Comparison of ENCODE assay signal across 10 cellular contexts in genomic region chr4:24857996-24858395, GRCh38. TPM values are rescaled to one million over a fixed set of nuclear protein-coding genes. Genes with fewer than 3 reads are reported as not detected.
A peak's percentile ranks its signal among the peaks of the same experiment; 100 is the strongest.
DNase-seq lines count a peak whose midpoint lies in the region; ATAC-seq and TF ChIP-seq lines count a peak whose summit lies in the region.
"Had no signal": no experiment of that assay in that cellular context is flagged by ENCODE, and none has a peak within 500 bp of the region (broad histone marks: within the 10 kb centered on the region; RNA-seq: fewer than 3 reads in every experiment).

No MANE protein-coding gene starts in this region.

- no peaks in the 10 kb centered on the region for H4K20me1 ChIP-seq in PC-3 (ENCODE audit: low read length)
- H4K20me1 ChIP-seq in neural cell (ENCODE audit: insufficient read depth): no peaks in the 10 kb centered on the region

- H3K9me2 ChIP-seq in PC-3 (replicated peaks; ENCODE audit: low read length) (no peaks in the 10 kb centered on the region), neural cell (ENCODE audit: insufficient read depth, low read length) (no peaks in the 10 kb centered on the region)

- ATAC-seq in PC-3: peak; percentile 64
- no peak for ATAC-seq in GM19455 (IDR thresholded peaks at IDR 0.05; ENCODE audit: unreplicated experiment)
- ATAC-seq in HG03565 (IDR thresholded peaks at IDR 0.05; ENCODE audit: unreplicated experiment): no peak
- no peak for ATAC-seq in GM19463 (IDR thresholded peaks at IDR 0.05; ENCODE audit: unreplicated experiment)

- H3K4me1 ChIP-seq in ACC112 (ENCODE audit: control insufficient read depth, insufficient read depth, low read length, unreplicated experiment) (peaks cover 38% of the 10 kb centered on the region), PC-3 (ENCODE audit: insufficient read depth, low read length) (peaks cover 15% of the 10 kb centered on the region)

- intact Hi-C loops in PC-3 (cut with micrococcal nuclease): no loop called here

- H3K79me2 ChIP-seq in ACC112 (ENCODE audit: control insufficient read depth, insufficient read depth, low read length, unreplicated experiment) (no peaks in the 10 kb centered on the region), PC-3 (ENCODE audit: low read length) (no peaks in the 10 kb centered on the region), neural cell (replicated peaks; ENCODE audit: insufficient read depth, low read length) (no peaks in the 10 kb centered on the region)

- H3K9ac ChIP-seq in PC-3 (ENCODE audit: low read length): no peak overlapping the region
- H3K9ac ChIP-seq in neural cell (ENCODE audit: low read length): no peak overlapping the region

- H3K27ac ChIP-seq in ACC112 (ENCODE audit: low read depth, low read length) (peak overlapping the region; percentile 40), PC-3 (ENCODE audit: low read length) (no peak overlapping the region), neural cell (ENCODE audit: low read length) (peak overlapping the region; percentile 47)

- H3F3A ChIP-seq in PC-3 (ENCODE audit: low read length, unreplicated experiment) (peaks cover 3% of the 10 kb centered on the region), neural cell (ENCODE audit: insufficient read depth, low read length, poor library complexity, severe bottlenecking) (no peaks in the 10 kb centered on the region)

- TF ChIP-seq RAD21 in neural cell (conservative IDR thresholded peaks at IDR 0.05): no peak

- H3K36me3 ChIP-seq in ACC112 (ENCODE audit: insufficient read depth, low read length) (peaks cover 5% of the 10 kb centered on the region), PC-3 (ENCODE audit: low read depth, low read length) (peaks cover 4% of the 10 kb centered on the region; the same call in 1 of the 2 replicates), neural cell (ENCODE audit: insufficient read depth, low read length) (no peaks in the 10 kb centered on the region)

- H3K9me3 ChIP-seq in PC-3 (ENCODE audit: low read length): no peaks in the 10 kb centered on the region
- H3K9me3 ChIP-seq in neural cell (ENCODE audit: low read length): no peaks in the 10 kb centered on the region

- peak overlapping the region; percentile 16 for H2AFZ ChIP-seq in ACC112 (ENCODE audit: low read length, unreplicated experiment)
- H2AFZ ChIP-seq in PC-3 (ENCODE audit: low read length): no peak overlapping the region
- no peak overlapping the region for H2AFZ ChIP-seq in neural cell (ENCODE audit: low read depth, low read length)

- H3K27me3 ChIP-seq in ACC112 (ENCODE audit: insufficient read depth, low read length) (no peaks in the 10 kb centered on the region), PC-3 (ENCODE audit: low read length) (no peaks in the 10 kb centered on the region), neural cell (ENCODE audit: insufficient read depth, low read depth, low read length) (no peaks in the 10 kb centered on the region)

- POLR2A ChIA-PET in PC-3 (lab: Charles Lee; ENCODE audit: unreplicated experiment): interaction anchor here (0.7 kb wide), 1 partner anchor 26 kb away, joined by 3 read pairs; no protein-coding TSS in a partner anchor

- H3K4me3 ChIP-seq in ACC112 (ENCODE audit: low read depth, low read length): peak overlapping the region; percentile 19; the same call in 1 of the 2 replicates
- H3K4me3 ChIP-seq in PC-3 (ENCODE audit: low read length): no peak overlapping the region
- H3K4me3 ChIP-seq in fibroblast of mammary gland (ENCODE audit: control insufficient read depth, low read depth, low read length): no peak overlapping the region
- peak overlapping the region; percentile 28 for H3K4me3 ChIP-seq in neural cell (ENCODE audit: low read length)

- no TSS peak for BruUV-seq in PC-3 (replicated peaks; lab: Mats Ljungman, UMichigan)

- TF ChIP-seq CTCF in PC-3 (conservative IDR thresholded peaks at IDR 0.05; ENCODE audit: low read depth, low read length): no peak
- no peak for TF ChIP-seq CTCF in fibroblast of mammary gland (conservative IDR thresholded peaks at IDR 0.05; ENCODE audit: control insufficient read depth, insufficient read depth, low read depth, low read length)
- TF ChIP-seq CTCF in neural cell (IDR thresholded peaks at IDR 0.05; ENCODE audit: poor library complexity, severe bottlenecking): no peak

- CTCF ChIA-PET in PC-3 (lab: Charles Lee): no interaction called here

- no peak for TF ChIP-seq EP300 in neural cell (conservative IDR thresholded peaks at IDR 0.05; ENCODE audit: poor library complexity, severe bottlenecking)

- no peak overlapping the region for H3K4me2 ChIP-seq in PC-3 (ENCODE audit: low read length)
- no peak overlapping the region for H3K4me2 ChIP-seq in neural cell (ENCODE audit: low read length)

- DNase-seq in PC-3 (no peak), fibroblast of mammary gland (ENCODE audit: low read depth) (peak; percentile 80), NCI-H1105 (lab: John Stamatoyannopoulos, UW) (no peak)
- DNase-seq: activated T-cell treated with anti-CD3 and anti-CD28 coated beads, Interleukin-2, amount 50 U/mL, for 24 hours; KG1 had no signal

TF ChIP-seq in neural cell, 6 proteins besides CTCF, POLR2A, EP300 and RAD21:
- TF ChIP-seq REST (IDR thresholded peaks at IDR 0.05; ENCODE audit: borderline replicate concordance): no peak

RNA-seq across cellular contexts. Expression of gene CCDC149, which starts 54.8 kb away (rescaled TPM):
- 5.9 and 7.9 TPM in 2 replicates for total RNA-seq in PC-3 (2014; rRNA removed)
- polyA plus RNA-seq in neural cell: 6.6 and 9.8 TPM in 2 replicates
- 19.4 and 20.2 TPM in 2 replicates for polyA minus RNA-seq in neural cell

Comparison
In these comparisons a context has a peak if more than half of its experiments do, and no peak if none do; other contexts are left out.
1. H3K4me3 ChIP-seq: peak in ACC112 (single experiment) and neural cell (single experiment); none in PC-3 (single experiment) and fibroblast of mammary gland (single experiment).